ENCODE assay signal across 2 cellular contexts in the genomic region with DNA sequence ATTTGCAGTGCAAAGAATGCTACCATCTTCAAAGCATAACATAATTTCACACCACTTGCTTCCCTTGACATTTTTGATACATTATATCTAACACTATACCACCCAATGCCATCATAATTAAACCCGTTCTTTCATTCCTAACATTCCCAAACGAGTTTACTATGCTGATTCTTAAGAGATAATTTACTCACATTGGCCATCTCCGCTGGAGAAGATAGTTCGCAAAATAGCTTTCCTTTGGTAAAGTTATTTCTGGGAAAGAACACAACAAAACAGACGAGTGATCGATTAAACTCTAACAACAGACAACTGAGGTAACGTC.
TF ChIP-seq lines count a peak whose summit lies in the region.

No MANE protein-coding gene starts in this region.

TF ChIP-seq in SK-N-SH, 30 proteins besides CTCF, POLR2A, EP300 and RAD21 (continued from another document):
- TF ChIP-seq, protein P1, sequence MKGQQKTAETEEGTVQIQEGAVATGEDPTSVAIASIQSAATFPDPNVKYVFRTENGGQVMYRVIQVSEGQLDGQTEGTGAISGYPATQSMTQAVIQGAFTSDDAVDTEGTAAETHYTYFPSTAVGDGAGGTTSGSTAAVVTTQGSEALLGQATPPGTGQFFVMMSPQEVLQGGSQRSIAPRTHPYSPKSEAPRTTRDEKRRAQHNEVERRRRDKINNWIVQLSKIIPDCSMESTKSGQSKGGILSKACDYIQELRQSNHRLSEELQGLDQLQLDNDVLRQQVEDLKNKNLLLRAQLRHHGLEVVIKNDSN (IDR thresholded peaks at IDR 0.05; ENCODE audit: borderline replicate concordance, low read depth) = no peak
- no peak for TF ChIP-seq SMC3 (IDR thresholded peaks at IDR 0.05; ENCODE audit: low read depth, low read length)
- TF ChIP-seq, protein P2, sequence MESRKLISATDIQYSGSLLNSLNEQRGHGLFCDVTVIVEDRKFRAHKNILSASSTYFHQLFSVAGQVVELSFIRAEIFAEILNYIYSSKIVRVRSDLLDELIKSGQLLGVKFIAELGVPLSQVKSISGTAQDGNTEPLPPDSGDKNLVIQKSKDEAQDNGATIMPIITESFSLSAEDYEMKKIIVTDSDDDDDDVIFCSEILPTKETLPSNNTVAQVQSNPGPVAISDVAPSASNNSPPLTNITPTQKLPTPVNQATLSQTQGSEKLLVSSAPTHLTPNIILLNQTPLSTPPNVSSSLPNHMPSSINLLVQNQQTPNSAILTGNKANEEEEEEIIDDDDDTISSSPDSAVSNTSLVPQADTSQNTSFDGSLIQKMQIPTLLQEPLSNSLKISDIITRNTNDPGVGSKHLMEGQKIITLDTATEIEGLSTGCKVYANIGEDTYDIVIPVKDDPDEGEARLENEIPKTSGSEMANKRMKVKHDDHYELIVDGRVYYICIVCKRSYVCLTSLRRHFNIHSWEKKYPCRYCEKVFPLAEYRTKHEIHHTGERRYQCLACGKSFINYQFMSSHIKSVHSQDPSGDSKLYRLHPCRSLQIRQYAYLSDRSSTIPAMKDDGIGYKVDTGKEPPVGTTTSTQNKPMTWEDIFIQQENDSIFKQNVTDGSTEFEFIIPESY (IDR thresholded peaks at IDR 0.05; ENCODE audit: borderline replicate concordance, low read depth) = no peak
- no peak for TF ChIP-seq RFX5 (IDR thresholded peaks at IDR 0.05; ENCODE audit: low read length)
- TF ChIP-seq, protein P3, sequence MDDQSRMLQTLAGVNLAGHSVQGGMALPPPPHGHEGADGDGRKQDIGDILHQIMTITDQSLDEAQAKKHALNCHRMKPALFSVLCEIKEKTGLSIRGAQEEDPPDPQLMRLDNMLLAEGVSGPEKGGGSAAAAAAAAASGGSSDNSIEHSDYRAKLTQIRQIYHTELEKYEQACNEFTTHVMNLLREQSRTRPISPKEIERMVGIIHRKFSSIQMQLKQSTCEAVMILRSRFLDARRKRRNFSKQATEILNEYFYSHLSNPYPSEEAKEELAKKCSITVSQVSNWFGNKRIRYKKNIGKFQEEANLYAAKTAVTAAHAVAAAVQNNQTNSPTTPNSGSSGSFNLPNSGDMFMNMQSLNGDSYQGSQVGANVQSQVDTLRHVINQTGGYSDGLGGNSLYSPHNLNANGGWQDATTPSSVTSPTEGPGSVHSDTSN (IDR thresholded peaks at IDR 0.05) = no peak
- TF ChIP-seq, protein P4, sequence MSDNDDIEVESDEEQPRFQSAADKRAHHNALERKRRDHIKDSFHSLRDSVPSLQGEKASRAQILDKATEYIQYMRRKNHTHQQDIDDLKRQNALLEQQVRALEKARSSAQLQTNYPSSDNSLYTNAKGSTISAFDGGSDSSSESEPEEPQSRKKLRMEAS (IDR thresholded peaks at IDR 0.05; ENCODE audit: low read depth) = no peak
- no peak for TF ChIP-seq TAF1 (IDR thresholded peaks at IDR 0.05; ENCODE audit: borderline replicate concordance, low read depth, low read length)
- TF ChIP-seq YY1 (IDR thresholded peaks at IDR 0.05; ENCODE audit: low read depth) = no peak
- TF ChIP-seq SIN3A (IDR thresholded peaks at IDR 0.05; ENCODE audit: borderline replicate concordance, low read depth, low read length) = no peak
- no peak for TF ChIP-seq RXRA (IDR thresholded peaks at IDR 0.05; ENCODE audit: borderline replicate concordance, low read depth)
- no peak for TF ChIP-seq MEF2A (IDR thresholded peaks at IDR 0.05; ENCODE audit: borderline replicate concordance, low read depth)
- TF ChIP-seq RCOR1 (IDR thresholded peaks at IDR 0.05; ENCODE audit: low read length) = no peak
- no peak for TF ChIP-seq GABPA (IDR thresholded peaks at IDR 0.05; ENCODE audit: low read depth)

TF ChIP-seq in SK-N-SH treated with all-trans-retinoic acid at 6 μM for 48 hours, 23 proteins besides CTCF, POLR2A, EP300 and RAD21 (continued from another document):
- TF ChIP-seq, protein P5, sequence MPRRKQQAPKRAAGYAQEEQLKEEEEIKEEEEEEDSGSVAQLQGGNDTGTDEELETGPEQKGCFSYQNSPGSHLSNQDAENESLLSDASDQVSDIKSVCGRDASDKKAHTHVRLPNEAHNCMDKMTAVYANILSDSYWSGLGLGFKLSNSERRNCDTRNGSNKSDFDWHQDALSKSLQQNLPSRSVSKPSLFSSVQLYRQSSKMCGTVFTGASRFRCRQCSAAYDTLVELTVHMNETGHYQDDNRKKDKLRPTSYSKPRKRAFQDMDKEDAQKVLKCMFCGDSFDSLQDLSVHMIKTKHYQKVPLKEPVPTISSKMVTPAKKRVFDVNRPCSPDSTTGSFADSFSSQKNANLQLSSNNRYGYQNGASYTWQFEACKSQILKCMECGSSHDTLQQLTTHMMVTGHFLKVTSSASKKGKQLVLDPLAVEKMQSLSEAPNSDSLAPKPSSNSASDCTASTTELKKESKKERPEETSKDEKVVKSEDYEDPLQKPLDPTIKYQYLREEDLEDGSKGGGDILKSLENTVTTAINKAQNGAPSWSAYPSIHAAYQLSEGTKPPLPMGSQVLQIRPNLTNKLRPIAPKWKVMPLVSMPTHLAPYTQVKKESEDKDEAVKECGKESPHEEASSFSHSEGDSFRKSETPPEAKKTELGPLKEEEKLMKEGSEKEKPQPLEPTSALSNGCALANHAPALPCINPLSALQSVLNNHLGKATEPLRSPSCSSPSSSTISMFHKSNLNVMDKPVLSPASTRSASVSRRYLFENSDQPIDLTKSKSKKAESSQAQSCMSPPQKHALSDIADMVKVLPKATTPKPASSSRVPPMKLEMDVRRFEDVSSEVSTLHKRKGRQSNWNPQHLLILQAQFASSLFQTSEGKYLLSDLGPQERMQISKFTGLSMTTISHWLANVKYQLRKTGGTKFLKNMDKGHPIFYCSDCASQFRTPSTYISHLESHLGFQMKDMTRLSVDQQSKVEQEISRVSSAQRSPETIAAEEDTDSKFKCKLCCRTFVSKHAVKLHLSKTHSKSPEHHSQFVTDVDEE (CRISPR knock-in tag; IDR thresholded peaks at IDR 0.05) = no peak
- no peak for TF ChIP-seq CSDC2 (CRISPR knock-in tag; IDR thresholded peaks at IDR 0.05)
- TF ChIP-seq TOX (CRISPR knock-in tag; IDR thresholded peaks at IDR 0.05; ENCODE audit: borderline replicate concordance) = no peak
- TF ChIP-seq ISL1 (CRISPR knock-in tag; IDR thresholded peaks at IDR 0.05) = no peak
- TF ChIP-seq SNAI2 (CRISPR knock-in tag; IDR thresholded peaks at IDR 0.05) = no peak
- TF ChIP-seq, protein P6, sequence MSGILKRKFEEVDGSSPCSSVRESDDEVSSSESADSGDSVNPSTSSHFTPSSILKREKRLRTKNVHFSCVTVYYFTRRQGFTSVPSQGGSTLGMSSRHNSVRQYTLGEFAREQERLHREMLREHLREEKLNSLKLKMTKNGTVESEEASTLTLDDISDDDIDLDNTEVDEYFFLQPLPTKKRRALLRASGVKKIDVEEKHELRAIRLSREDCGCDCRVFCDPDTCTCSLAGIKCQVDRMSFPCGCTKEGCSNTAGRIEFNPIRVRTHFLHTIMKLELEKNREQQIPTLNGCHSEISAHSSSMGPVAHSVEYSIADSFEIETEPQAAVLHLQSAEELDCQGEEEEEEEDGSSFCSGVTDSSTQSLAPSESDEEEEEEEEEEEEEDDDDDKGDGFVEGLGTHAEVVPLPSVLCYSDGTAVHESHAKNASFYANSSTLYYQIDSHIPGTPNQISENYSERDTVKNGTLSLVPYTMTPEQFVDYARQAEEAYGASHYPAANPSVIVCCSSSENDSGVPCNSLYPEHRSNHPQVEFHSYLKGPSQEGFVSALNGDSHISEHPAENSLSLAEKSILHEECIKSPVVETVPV (CRISPR knock-in tag; IDR thresholded peaks at IDR 0.05) = no peak
